Comparison of ENCODE assay signal across 12 cellular contexts in the genomic region with DNA sequence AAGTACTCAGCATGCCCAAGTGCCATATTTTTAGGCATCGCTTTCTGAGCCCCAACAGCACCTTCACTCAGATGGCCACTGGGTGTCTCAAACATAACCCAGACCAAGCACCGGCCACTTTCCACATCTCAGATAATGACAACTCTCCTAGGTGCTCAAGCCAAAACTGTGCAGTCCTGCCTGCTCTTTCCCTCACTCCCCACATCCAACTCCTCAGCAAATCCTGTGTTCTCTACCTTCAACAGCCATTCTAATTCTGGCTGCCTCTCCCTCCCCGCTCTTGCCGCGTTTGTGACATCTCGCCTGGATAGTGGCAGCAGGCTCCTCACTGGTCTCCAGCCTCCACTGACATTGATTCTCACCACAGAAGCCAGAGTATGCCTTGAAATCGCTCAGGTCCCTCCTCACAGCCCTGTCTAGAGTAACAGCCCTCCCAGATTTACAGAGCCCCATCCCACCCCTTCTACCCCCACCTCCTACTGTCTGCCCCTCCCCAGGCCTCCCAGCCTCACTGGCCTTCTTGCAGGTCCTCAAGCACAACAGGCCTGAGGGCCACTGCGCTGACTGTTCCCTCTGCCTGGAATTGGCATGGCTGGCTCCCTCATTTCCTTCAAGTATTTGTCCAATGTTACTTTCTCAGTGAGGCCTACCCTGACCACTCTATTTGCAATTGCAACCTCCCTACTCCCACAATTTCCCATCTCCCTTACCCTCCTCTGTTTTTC. TPM values are rescaled to one million over a fixed set of nuclear protein-coding genes. Genes with fewer than 3 reads are reported as not detected.
A peak's percentile ranks its signal among the peaks of the same experiment; 100 is the strongest.
DNase-seq lines count a peak whose midpoint lies in the region; ATAC-seq and TF ChIP-seq lines count a peak whose summit lies in the region.
"Had no signal": no experiment of that assay in that cellular context is flagged by ENCODE, and none has a peak within 500 bp of the region (broad histone marks: within the 10 kb centered on the region; RNA-seq: fewer than 3 reads in every experiment).

No MANE protein-coding gene starts in this region.

- no peak for DNase-seq in activated CD8-positive, alpha-beta memory T cell treated with anti-CD3 and anti-CD28 coated beads, Interleukin-2, amount 10 ng/mL, durations not matched to agents 7 days and 5 days
- DNase-seq in immature natural killer cell (no peak), HuH-7 (ENCODE audit: low spot score) (no peak), NCI-H82 (lab: John Stamatoyannopoulos, UW) (no peak)
- no peak for DNase-seq in stimulated activated CD4-positive, alpha-beta T cell treated with anti-CD3 and anti-CD28 coated beads, Interleukin-1b, Interleukin-23, amount 100 ng/mL, for 48 hours
- DNase-seq in activated effector memory CD4-positive, alpha-beta T cell treated with Interleukin-2 at 50 U/mL for 16 hours, result no peak
- DNase-seq: aorta, islet precursor cell, occipital lobe had no signal

- peak overlapping the region; percentile 45 for H3K4me3 Mint-ChIP-seq in activated CD8-positive, alpha-beta memory T cell treated with anti-CD3 and anti-CD28 coated beads, Interleukin-2, amount 10 ng/mL, durations not matched to agents 7 days and 5 days
- H3K4me3 Mint-ChIP-seq in immature natural killer cell, result peak overlapping the region; percentile 55 to 72 (median 69)

- CTCF ChIA-PET in activated CD8-positive, alpha-beta memory T cell treated with anti-CD3 and anti-CD28 coated beads, Interleukin-2, amount 10 ng/mL, durations not matched to agents 7 days and 5 days (lab: Charles Lee), result no interaction called here

- 0 out of 2 replicates have a peak, but pooled peaks have one; percentile 3 for TF ChIP-seq CTCF in GM12875 (IDR thresholded peaks at IDR 0.05; ENCODE audit: borderline replicate concordance, insufficient read depth, low read depth, low read length)

- H3K4me2 ChIP-seq in BLaER1 treated with 17β-estradiol and CSF1 and Interleukin-3, amounts not matched to agents 10 nM and 100 nM, result peak overlapping the region in 10 of 11 experiments; percentile 15 to 93 (median 86); a peak in 17 of 22 replicates

- H3K9me3 ChIP-seq in BLaER1 treated with 17β-estradiol and CSF1 and Interleukin-3, amounts not matched to agents 10 nM and 100 nM (replicated peaks in 1 of 11), result peaks cover 0 to 11% (median 0%) of the 10 kb centered on the region in 11 experiments; a peak in 6 of 22 replicates

- H3K27me3 Mint-ChIP-seq in activated CD8-positive, alpha-beta memory T cell treated with anti-CD3 and anti-CD28 coated beads, Interleukin-2, amount 10 ng/mL, durations not matched to agents 7 days and 5 days, result no peaks in the 10 kb centered on the region
- H3K27me3 Mint-ChIP-seq in immature natural killer cell (ENCODE audit: low read depth in 3 of 3), result peaks cover 0 to 7% (median 3%) of the 10 kb centered on the region in 3 donors

- H3K27ac Mint-ChIP-seq in activated CD8-positive, alpha-beta memory T cell treated with anti-CD3 and anti-CD28 coated beads, Interleukin-2, amount 10 ng/mL, durations not matched to agents 7 days and 5 days, result peak overlapping the region; percentile 74
- peak overlapping the region in 4 of 6 donors; percentile 45 to 74 (median 68) for H3K27ac Mint-ChIP-seq in immature natural killer cell

- H3K36me3 Mint-ChIP-seq in activated CD8-positive, alpha-beta memory T cell treated with anti-CD3 and anti-CD28 coated beads, Interleukin-2, amount 10 ng/mL, durations not matched to agents 7 days and 5 days, result peaks cover 8% of the 10 kb centered on the region
- H3K36me3 Mint-ChIP-seq in immature natural killer cell, result no peaks in the 10 kb centered on the region

- no peaks in the 10 kb centered on the region for H3K9me3 Mint-ChIP-seq in activated CD8-positive, alpha-beta memory T cell treated with anti-CD3 and anti-CD28 coated beads, Interleukin-2, amount 10 ng/mL, durations not matched to agents 7 days and 5 days (ENCODE audit: low read depth)
- H3K9me3 Mint-ChIP-seq in immature natural killer cell, result no peaks in the 10 kb centered on the region

- peaks cover 64 to 85% (median 74%) of the 10 kb centered on the region in 10 experiments for H3K4me1 ChIP-seq in BLaER1 treated with 17β-estradiol and CSF1 and Interleukin-3, amounts not matched to agents 10 nM and 100 nM

- H3K4me1 Mint-ChIP-seq in activated CD8-positive, alpha-beta memory T cell treated with anti-CD3 and anti-CD28 coated beads, Interleukin-2, amount 10 ng/mL, durations not matched to agents 7 days and 5 days, result peaks cover 34% of the 10 kb centered on the region
- H3K4me1 Mint-ChIP-seq in immature natural killer cell, result peaks cover 40 to 42% of the 10 kb centered on the region in 2 donors

- H3K27ac ChIP-seq in BLaER1 treated with 17β-estradiol and CSF1 and Interleukin-3, amounts not matched to agents 10 nM and 100 nM, result no peak overlapping the region

- no peak overlapping the region for H3K4me3 ChIP-seq in BLaER1 treated with 17β-estradiol and CSF1 and Interleukin-3, amounts not matched to agents 10 nM and 100 nM
- no peak overlapping the region for H3K4me3 ChIP-seq in GM12875 (ENCODE audit: low read depth, low read length)

- no peak for ATAC-seq in activated CD8-positive, alpha-beta memory T cell treated with anti-CD3 and anti-CD28 coated beads, Interleukin-2, amount 10 ng/mL, durations not matched to agents 7 days and 5 days
- ATAC-seq: activated CD4-positive, CD25-positive, alpha-beta regulatory T cell treated with anti-CD3 and anti-CD28 coated beads, Interleukin-2, amount 50 U/mL, for 24 hours had no signal

- peak overlapping the region in 1 of 11 experiments; percentile 90; a peak in 1 of 22 replicates for H3K9ac ChIP-seq in BLaER1 treated with 17β-estradiol and CSF1 and Interleukin-3, amounts not matched to agents 10 nM and 100 nM

- peaks cover 0 to 21% (median 12%) of the 10 kb centered on the region in 11 experiments; a peak in 17 of 22 replicates for H3K36me3 ChIP-seq in BLaER1 treated with 17β-estradiol and CSF1 and Interleukin-3, amounts not matched to agents 10 nM and 100 nM

- H3K27me3 ChIP-seq in BLaER1 treated with 17β-estradiol and CSF1 and Interleukin-3, amounts not matched to agents 10 nM and 100 nM, result peaks cover 0 to 20% (median 11%) of the 10 kb centered on the region in 11 experiments; a peak in 10 of 22 replicates

- H4K20me1 ChIP-seq in BLaER1 treated with 17β-estradiol and CSF1 and Interleukin-3, amounts not matched to agents 10 nM and 100 nM, result peaks cover 0 to 10% (median 0%) of the 10 kb centered on the region in 11 experiments; a peak in 5 of 22 replicates

RNA-seq across cellular contexts. Expression of a gene that starts 1.3 kb away (rescaled TPM):
- total RNA-seq in activated CD8-positive, alpha-beta memory T cell treated with anti-CD3 and anti-CD28 coated beads, Interleukin-2, amount 10 ng/mL, durations not matched to agents 7 days and 5 days, result 1 to 10 TPM; 2.0 to 2.5 TPM
- 1 to 10 TPM in 2 of 3 donors, under 1 TPM in 1; 0.78 to 2.1 (median 1.2) TPM for polyA plus RNA-seq in immature natural killer cell

RNA-seq across cellular contexts. Expression of a gene that starts 2.2 kb away (rescaled TPM):
- 10 to 100 TPM; 23.1 to 27.1 TPM for total RNA-seq in activated CD8-positive, alpha-beta memory T cell treated with anti-CD3 and anti-CD28 coated beads, Interleukin-2, amount 10 ng/mL, durations not matched to agents 7 days and 5 days
- 10 to 100 TPM; 17.5 to 30.5 (median 24.4) TPM for polyA plus RNA-seq in immature natural killer cell

RNA-seq across cellular contexts. Expression of a gene that starts 6.7 kb away (rescaled TPM):
- total RNA-seq in activated CD8-positive, alpha-beta memory T cell treated with anti-CD3 and anti-CD28 coated beads, Interleukin-2, amount 10 ng/mL, durations not matched to agents 7 days and 5 days, result 10 to 100 TPM; 60.4 to 72.1 TPM
- polyA plus RNA-seq in immature natural killer cell, result 100 to 1,000 TPM; 158 to 284 (median 174) TPM

RNA-seq across cellular contexts. Expression of a gene that starts 17.8 kb away (rescaled TPM):
- 10 to 100 TPM; 75.9 to 91.6 TPM for total RNA-seq in activated CD8-positive, alpha-beta memory T cell treated with anti-CD3 and anti-CD28 coated beads, Interleukin-2, amount 10 ng/mL, durations not matched to agents 7 days and 5 days
- polyA plus RNA-seq in immature natural killer cell, result 100 to 1,000 TPM; 148 to 227 (median 214) TPM

RNA-seq across cellular contexts. Expression of a gene that starts 57.8 kb away (rescaled TPM):
- 1 to 10 TPM; 2.3 to 2.5 TPM for total RNA-seq in activated CD8-positive, alpha-beta memory T cell treated with anti-CD3 and anti-CD28 coated beads, Interleukin-2, amount 10 ng/mL, durations not matched to agents 7 days and 5 days
- polyA plus RNA-seq in immature natural killer cell, result not detected
